In the genomic region with DNA sequence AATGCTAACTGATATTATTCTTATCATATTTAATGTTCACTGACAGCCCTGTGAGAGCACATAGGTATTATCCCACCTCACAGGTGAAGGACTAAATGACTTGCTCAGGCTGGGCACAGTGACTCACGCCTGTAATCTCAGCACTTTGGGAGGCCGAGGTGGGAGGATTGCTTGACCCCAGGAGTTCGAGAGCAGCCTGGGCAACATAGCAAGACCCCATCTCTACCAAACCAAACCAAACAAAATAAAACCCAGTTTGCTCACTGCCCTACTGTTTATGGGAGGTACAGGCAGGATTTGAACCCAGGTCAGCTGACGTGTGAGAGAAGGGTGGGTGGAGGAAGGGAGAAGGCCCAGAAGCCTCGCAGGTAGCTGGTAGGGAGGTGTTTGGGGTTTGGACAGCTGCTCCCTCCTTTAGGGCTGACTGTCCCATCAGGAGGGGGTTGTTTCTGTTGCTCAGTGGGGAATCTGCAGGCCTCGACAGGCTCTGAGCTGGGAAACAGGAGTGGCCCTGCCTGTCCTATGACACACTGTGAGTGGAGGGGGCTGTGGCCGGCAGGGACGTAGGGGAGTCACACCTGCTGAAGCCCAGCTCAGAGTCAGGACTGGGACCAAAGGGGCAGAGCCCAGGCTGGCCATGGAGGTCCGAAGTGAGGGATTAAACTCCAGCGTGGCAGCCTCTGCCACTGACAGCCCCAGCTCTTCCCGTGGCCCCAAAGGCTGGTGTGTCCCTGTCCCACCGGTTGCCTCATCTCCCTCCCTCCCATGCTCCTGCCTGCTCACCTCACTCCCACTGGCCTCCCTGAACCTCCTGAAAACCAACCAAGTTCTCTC, we compare ENCODE assay signal across 1 cellular context.
TF ChIP-seq lines count a peak whose summit lies in the region.

No MANE protein-coding gene starts in this region.

TF ChIP-seq in A549, 52 proteins besides CTCF, POLR2A, EP300 and RAD21 (continued from another document):
- TF ChIP-seq, protein P1, sequence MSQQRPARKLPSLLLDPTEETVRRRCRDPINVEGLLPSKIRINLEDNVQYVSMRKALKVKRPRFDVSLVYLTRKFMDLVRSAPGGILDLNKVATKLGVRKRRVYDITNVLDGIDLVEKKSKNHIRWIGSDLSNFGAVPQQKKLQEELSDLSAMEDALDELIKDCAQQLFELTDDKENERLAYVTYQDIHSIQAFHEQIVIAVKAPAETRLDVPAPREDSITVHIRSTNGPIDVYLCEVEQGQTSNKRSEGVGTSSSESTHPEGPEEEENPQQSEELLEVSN (IDR thresholded peaks at IDR 0.05; ENCODE audit: borderline replicate concordance, low read depth) = no peak
- no peak for TF ChIP-seq RCOR1 (IDR thresholded peaks at IDR 0.05; ENCODE audit: low read depth, low read length)
